1 cellular context compared by ENCODE assay signal in the genomic region with DNA sequence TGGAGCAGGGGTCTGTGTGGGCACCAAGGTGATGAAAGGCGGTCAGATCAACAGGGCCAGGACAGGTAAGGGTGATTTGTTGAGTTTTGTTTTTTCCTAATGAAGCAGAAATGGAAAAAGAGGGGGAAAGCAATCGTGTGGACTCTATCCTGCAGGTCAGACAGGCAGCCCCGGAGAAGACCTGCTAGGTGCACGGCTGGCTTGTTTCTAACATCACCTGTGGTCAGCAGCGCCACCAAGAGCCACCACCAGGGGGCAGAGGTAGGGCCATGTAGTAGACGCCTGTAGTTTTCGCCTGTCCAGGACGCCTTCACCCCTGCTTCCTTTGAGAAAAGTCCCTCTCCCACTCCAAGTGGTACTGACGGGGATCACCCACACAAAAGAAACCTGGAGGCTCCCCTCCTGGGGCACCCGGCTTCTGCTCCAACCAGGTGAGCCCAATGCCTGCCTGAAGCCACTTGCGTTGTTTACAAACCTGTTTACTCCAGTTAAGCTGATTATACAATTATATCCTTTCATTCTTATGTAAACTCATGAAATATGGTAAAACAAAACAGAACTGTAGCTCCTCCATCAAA.
A peak's percentile ranks its signal among the peaks of the same experiment; 100 is the strongest.
TF ChIP-seq lines count a peak whose summit lies in the region.

No MANE protein-coding gene starts in this region.

TF ChIP-seq in HepG2, 621 proteins besides CTCF, POLR2A, EP300 and RAD21 (continued from another document and continues in another):
- TF ChIP-seq, protein P1, sequence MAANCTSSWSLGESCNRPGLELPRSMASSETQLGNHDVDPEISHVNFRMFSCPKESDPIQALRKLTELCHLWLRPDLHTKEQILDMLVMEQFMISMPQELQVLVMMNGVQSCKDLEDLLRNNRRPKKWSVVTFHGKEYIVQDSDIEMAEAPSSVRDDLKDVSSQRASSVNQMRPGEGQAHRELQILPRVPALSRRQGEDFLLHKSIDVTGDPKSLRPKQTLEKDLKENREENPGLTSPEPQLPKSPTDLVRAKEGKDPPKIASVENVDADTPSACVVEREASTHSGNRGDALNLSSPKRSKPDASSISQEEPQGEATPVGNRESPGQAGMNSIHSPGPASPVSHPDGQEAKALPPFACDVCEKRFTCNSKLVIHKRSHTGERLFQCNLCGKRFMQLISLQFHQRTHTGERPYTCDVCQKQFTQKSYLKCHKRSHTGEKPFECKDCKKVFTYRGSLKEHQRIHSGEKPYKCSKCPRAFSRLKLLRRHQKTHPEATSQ (CRISPR knock-in tag; IDR thresholded peaks at IDR 0.05; ENCODE audit: borderline replicate concordance), result no peak
- TF ChIP-seq SYNCRIP (IDR thresholded peaks at IDR 0.05; ENCODE audit: insufficient read depth, low read depth, low read length), result no peak
- TF ChIP-seq STAG1 (CRISPR knock-in tag; IDR thresholded peaks at IDR 0.05), result peak; percentile 96
- TF ChIP-seq XRCC5 (optimal IDR thresholded peaks at IDR 0.05; ENCODE audit: low read length), result peak; percentile 88
- TF ChIP-seq KDM4B (CRISPR knock-in tag; IDR thresholded peaks at IDR 0.05), result peak; percentile 56; the same call in 1 of the 2 replicates
- no peak for TF ChIP-seq ZNF362 (CRISPR knock-in tag; IDR thresholded peaks at IDR 0.05; ENCODE audit: borderline replicate concordance)
- no peak for TF ChIP-seq MAFF (IDR thresholded peaks at IDR 0.05; ENCODE audit: low read depth, low read length)
- peak; percentile 38 for TF ChIP-seq TBX2 (CRISPR knock-in tag; IDR thresholded peaks at IDR 0.05; ENCODE audit: borderline replicate concordance)
- TF ChIP-seq, protein P2, sequence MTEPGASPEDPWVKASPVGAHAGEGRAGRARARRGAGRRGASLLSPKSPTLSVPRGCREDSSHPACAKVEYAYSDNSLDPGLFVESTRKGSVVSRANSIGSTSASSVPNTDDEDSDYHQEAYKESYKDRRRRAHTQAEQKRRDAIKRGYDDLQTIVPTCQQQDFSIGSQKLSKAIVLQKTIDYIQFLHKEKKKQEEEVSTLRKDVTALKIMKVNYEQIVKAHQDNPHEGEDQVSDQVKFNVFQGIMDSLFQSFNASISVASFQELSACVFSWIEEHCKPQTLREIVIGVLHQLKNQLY (CRISPR knock-in tag; IDR thresholded peaks at IDR 0.05), result no peak
- peak; percentile 42; the same call in 1 of the 2 replicates for TF ChIP-seq GABPB1 (CRISPR knock-in tag; IDR thresholded peaks at IDR 0.05)
- 0 out of 2 replicates have a peak, but pooled peaks have one; percentile 32 for TF ChIP-seq ZBTB26 (CRISPR knock-in tag; IDR thresholded peaks at IDR 0.05; ENCODE audit: borderline replicate concordance)
- no peak for TF ChIP-seq TAF1 (CRISPR knock-in tag; IDR thresholded peaks at IDR 0.05)
- no peak for TF ChIP-seq THAP7 (CRISPR knock-in tag; IDR thresholded peaks at IDR 0.05)
- no peak; the same call in 1 of the 2 replicates for TF ChIP-seq PHF8 (CRISPR knock-in tag; IDR thresholded peaks at IDR 0.05)
- TF ChIP-seq TFDP2 (CRISPR knock-in tag; IDR thresholded peaks at IDR 0.05), result no peak
- peak; percentile 37; the same call in 1 of the 2 replicates for TF ChIP-seq TSC22D2 (CRISPR knock-in tag; IDR thresholded peaks at IDR 0.05; ENCODE audit: borderline replicate concordance)
- TF ChIP-seq, protein P3, sequence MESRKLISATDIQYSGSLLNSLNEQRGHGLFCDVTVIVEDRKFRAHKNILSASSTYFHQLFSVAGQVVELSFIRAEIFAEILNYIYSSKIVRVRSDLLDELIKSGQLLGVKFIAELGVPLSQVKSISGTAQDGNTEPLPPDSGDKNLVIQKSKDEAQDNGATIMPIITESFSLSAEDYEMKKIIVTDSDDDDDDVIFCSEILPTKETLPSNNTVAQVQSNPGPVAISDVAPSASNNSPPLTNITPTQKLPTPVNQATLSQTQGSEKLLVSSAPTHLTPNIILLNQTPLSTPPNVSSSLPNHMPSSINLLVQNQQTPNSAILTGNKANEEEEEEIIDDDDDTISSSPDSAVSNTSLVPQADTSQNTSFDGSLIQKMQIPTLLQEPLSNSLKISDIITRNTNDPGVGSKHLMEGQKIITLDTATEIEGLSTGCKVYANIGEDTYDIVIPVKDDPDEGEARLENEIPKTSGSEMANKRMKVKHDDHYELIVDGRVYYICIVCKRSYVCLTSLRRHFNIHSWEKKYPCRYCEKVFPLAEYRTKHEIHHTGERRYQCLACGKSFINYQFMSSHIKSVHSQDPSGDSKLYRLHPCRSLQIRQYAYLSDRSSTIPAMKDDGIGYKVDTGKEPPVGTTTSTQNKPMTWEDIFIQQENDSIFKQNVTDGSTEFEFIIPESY (CRISPR knock-in tag; IDR thresholded peaks at IDR 0.05), result peak; percentile 76
- no peak for TF ChIP-seq SP2 (CRISPR knock-in tag; IDR thresholded peaks at IDR 0.05)
- no peak for TF ChIP-seq ZNF773 (CRISPR knock-in tag; IDR thresholded peaks at IDR 0.05; ENCODE audit: borderline replicate concordance)
- no peak for TF ChIP-seq ZFAT (CRISPR knock-in tag; conservative IDR thresholded peaks at IDR 0.05)
- no peak for TF ChIP-seq ZNF121 (CRISPR knock-in tag; IDR thresholded peaks at IDR 0.05)
- no peak for TF ChIP-seq ISX (CRISPR knock-in tag; conservative IDR thresholded peaks at IDR 0.05)
- TF ChIP-seq EED (CRISPR knock-in tag; IDR thresholded peaks at IDR 0.05), result no peak
- 0 out of 2 replicates have a peak, but pooled peaks have one; percentile 30 for TF ChIP-seq PHF20 (CRISPR knock-in tag; IDR thresholded peaks at IDR 0.05)
- TF ChIP-seq, protein P4, sequence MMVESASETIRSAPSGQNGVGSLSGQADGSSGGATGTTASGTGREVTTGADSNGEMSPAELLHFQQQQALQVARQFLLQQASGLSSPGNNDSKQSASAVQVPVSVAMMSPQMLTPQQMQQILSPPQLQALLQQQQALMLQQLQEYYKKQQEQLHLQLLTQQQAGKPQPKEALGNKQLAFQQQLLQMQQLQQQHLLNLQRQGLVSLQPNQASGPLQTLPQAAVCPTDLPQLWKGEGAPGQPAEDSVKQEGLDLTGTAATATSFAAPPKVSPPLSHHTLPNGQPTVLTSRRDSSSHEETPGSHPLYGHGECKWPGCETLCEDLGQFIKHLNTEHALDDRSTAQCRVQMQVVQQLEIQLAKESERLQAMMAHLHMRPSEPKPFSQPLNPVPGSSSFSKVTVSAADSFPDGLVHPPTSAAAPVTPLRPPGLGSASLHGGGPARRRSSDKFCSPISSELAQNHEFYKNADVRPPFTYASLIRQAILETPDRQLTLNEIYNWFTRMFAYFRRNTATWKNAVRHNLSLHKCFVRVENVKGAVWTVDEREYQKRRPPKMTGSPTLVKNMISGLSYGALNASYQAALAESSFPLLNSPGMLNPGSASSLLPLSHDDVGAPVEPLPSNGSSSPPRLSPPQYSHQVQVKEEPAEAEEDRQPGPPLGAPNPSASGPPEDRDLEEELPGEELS (CRISPR knock-in tag; IDR thresholded peaks at IDR 0.05), result peak; percentile 34; the same call in 1 of the 2 replicates
- TF ChIP-seq ZNF207 (IDR thresholded peaks at IDR 0.05; ENCODE audit: borderline replicate concordance), result no peak
- TF ChIP-seq ZNF510 (CRISPR knock-in tag; IDR thresholded peaks at IDR 0.05; ENCODE audit: low read depth), result 0 out of 2 replicates have a peak, but pooled peaks have one; percentile 38
- TF ChIP-seq THRA (CRISPR knock-in tag; IDR thresholded peaks at IDR 0.05; ENCODE audit: borderline replicate concordance), result peak; percentile 52; the same call in 1 of the 2 replicates
- no peak for TF ChIP-seq ZNF607 (CRISPR knock-in tag; IDR thresholded peaks at IDR 0.05; ENCODE audit: borderline replicate concordance)
- TF ChIP-seq NFKB2 (CRISPR knock-in tag; IDR thresholded peaks at IDR 0.05; ENCODE audit: borderline replicate concordance), result 0 out of 2 replicates have a peak, but pooled peaks have one; percentile 39
- no peak for TF ChIP-seq PRDM15 (CRISPR knock-in tag; IDR thresholded peaks at IDR 0.05)
- no peak for TF ChIP-seq ZNF883 (CRISPR knock-in tag; IDR thresholded peaks at IDR 0.05; ENCODE audit: not compliant biosample characterization)
- no peak for TF ChIP-seq ZNF724P (CRISPR knock-in tag; IDR thresholded peaks at IDR 0.05; ENCODE audit: borderline replicate concordance)
- TF ChIP-seq ZNF788 (CRISPR knock-in tag; IDR thresholded peaks at IDR 0.05; ENCODE audit: borderline replicate concordance), result no peak
- TF ChIP-seq MAFK (conservative IDR thresholded peaks at IDR 0.05 in 1 of 2, IDR thresholded peaks at IDR 0.05 in 1 of 2; ENCODE audit: low read length in 2 of 2), result no peak
- no peak for TF ChIP-seq RFX1 (IDR thresholded peaks at IDR 0.05)
- TF ChIP-seq, protein P5, sequence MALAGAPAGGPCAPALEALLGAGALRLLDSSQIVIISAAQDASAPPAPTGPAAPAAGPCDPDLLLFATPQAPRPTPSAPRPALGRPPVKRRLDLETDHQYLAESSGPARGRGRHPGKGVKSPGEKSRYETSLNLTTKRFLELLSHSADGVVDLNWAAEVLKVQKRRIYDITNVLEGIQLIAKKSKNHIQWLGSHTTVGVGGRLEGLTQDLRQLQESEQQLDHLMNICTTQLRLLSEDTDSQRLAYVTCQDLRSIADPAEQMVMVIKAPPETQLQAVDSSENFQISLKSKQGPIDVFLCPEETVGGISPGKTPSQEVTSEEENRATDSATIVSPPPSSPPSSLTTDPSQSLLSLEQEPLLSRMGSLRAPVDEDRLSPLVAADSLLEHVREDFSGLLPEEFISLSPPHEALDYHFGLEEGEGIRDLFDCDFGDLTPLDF (CRISPR knock-in tag; IDR thresholded peaks at IDR 0.05), result no peak
- no peak for TF ChIP-seq SOX6 (IDR thresholded peaks at IDR 0.05)
- no peak for TF ChIP-seq SOX6 (CRISPR knock-in tag; IDR thresholded peaks at IDR 0.05)
- no peak for TF ChIP-seq BRCA1 (CRISPR knock-in tag; IDR thresholded peaks at IDR 0.05)
- no peak for TF ChIP-seq NCOR1 (IDR thresholded peaks at IDR 0.05; ENCODE audit: borderline replicate concordance, low read length)
- peak; percentile 72 for TF ChIP-seq GATAD2A (CRISPR knock-in tag; IDR thresholded peaks at IDR 0.05)
- TF ChIP-seq NFYC (CRISPR knock-in tag; IDR thresholded peaks at IDR 0.05), result no peak
- peak; percentile 32; the same call in 1 of the 2 replicates for TF ChIP-seq ZNF24 (IDR thresholded peaks at IDR 0.05)
